In the genomic region with DNA sequence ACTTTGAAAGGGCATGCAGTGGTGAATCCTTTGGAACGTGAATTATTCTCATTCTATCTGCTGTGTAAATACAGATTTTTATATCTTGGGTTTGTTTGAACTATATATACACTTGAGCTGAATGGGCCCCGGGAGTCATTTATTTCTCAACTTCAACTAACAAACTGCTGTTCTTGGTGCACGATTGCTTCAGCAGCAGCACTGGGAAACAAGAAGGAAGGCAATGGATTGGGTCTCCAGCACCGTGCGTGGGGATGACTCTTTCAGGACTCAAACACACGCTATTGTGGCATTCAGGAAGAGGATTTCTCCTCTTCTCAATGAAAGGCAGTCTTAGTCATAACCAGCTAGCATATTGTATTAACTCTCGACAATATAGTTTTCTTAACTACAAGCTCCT, we compare ENCODE assay signal across 10 cellular contexts.
DNase-seq lines count a peak whose midpoint lies in the region; ATAC-seq and TF ChIP-seq lines count a peak whose summit lies in the region.
"Had no signal": no experiment of that assay in that cellular context is flagged by ENCODE, and none has a peak within 500 bp of the region (broad histone marks: within the 10 kb centered on the region; RNA-seq: fewer than 3 reads in every experiment).

No MANE protein-coding gene starts in this region.

- H3K27ac ChIP-seq in foreskin keratinocyte (peak overlapping the region; percentile 43), transverse colon (no peak overlapping the region), psoas muscle (no peak overlapping the region)
- H3K27ac ChIP-seq: suprapubic skin had no signal

- no peaks in the 10 kb centered on the region for H3K9me3 ChIP-seq in transverse colon
- H3K9me3 ChIP-seq in psoas muscle, result no peaks in the 10 kb centered on the region
- H3K9me3 ChIP-seq: Caco-2, suprapubic skin had no signal

- no peak for TF ChIP-seq EP300 in transverse colon (IDR thresholded peaks at IDR 0.05; ENCODE audit: low read depth)

- WGBS in transverse colon (ENCODE audit: low coverage in 1 of 2), 2 donors, result 25 to 52% methylated on average over 5 to 7 of the region's 7 CpGs
- 55 to 68% (median 59%) methylated on average over 7 of the region's 7 CpGs for WGBS in psoas muscle, 3 donors

- H3K27me3 ChIP-seq in foreskin keratinocyte (no peaks in the 10 kb centered on the region), transverse colon (no peaks in the 10 kb centered on the region), psoas muscle (ENCODE audit: insufficient read depth in 3 of 3, low read length in 2 of 3) (peaks cover 0 to 6% (median 0%) of the 10 kb centered on the region in 3 donors)

- in situ Hi-C loops in transverse colon (cut with MboI; ENCODE audit: low pct_ligation_motif_present in 1 of 4, low pct_unique_long_range_greater_than_20kb in 1 of 4, low sequenced_read_pairs in 3 of 4), result no loop called here

- no peak for TF ChIP-seq POLR2A in transverse colon (IDR thresholded peaks at IDR 0.05)

- TF ChIP-seq CTCF in foreskin keratinocyte (conservative IDR thresholded peaks at IDR 0.05) (no peak), transverse colon (IDR thresholded peaks at IDR 0.05) (no peak), psoas muscle (IDR thresholded peaks at IDR 0.05) (no peak)

- H3K4me1 ChIP-seq in foreskin keratinocyte (peaks cover 21% of the 10 kb centered on the region), transverse colon (no peaks in the 10 kb centered on the region), psoas muscle (no peaks in the 10 kb centered on the region)
- H3K4me1 ChIP-seq: Caco-2 had no signal

- ATAC-seq in foreskin keratinocyte (peak; percentile 74), psoas muscle (no peak), GM21423 (IDR thresholded peaks at IDR 0.05; ENCODE audit: unreplicated experiment) (no peak), HG02970 (IDR thresholded peaks at IDR 0.05; ENCODE audit: low FRiP score, unreplicated experiment) (no peak)

- no peak overlapping the region for H3K4me3 ChIP-seq in transverse colon
- no peak overlapping the region for H3K4me3 ChIP-seq in psoas muscle
- H3K4me3 ChIP-seq: suprapubic skin had no signal

- intact Hi-C loops in transverse colon (cut with DNase I; ENCODE audit: low total_unique reads) (no loop called here), psoas muscle (cut with DNase I) (no loop called here)

- DNase-seq in HT1080 (ENCODE audit: low read depth) (peak; percentile 46), SIG-M5 treated with dmso at 0.1 percent for 504 hours (lab: John Stamatoyannopoulos, UW; ENCODE audit: unreplicated experiment) (peak; percentile 94), foreskin keratinocyte (peak in 1 of 2 donors; percentile 15), transverse colon (peak; percentile 19), psoas muscle (no peak)
- DNase-seq: Caco-2, NCI-H774 had no signal

- H3K36me3 ChIP-seq in transverse colon, result no peaks in the 10 kb centered on the region
- H3K36me3 ChIP-seq in psoas muscle (ENCODE audit: insufficient read depth in 1 of 2, low read depth in 1 of 2), result no peaks in the 10 kb centered on the region
- H3K36me3 ChIP-seq: suprapubic skin had no signal

Comparison
In these comparisons a context has a peak if more than half of its experiments do, and no peak if none do; other contexts are left out.
1. DNase-seq: peak in HT1080 (single experiment), SIG-M5 treated with dmso at 0.1 percent for 504 hours (single experiment) and transverse colon (single experiment); none in psoas muscle (0 of 2).